In the genomic region with DNA sequence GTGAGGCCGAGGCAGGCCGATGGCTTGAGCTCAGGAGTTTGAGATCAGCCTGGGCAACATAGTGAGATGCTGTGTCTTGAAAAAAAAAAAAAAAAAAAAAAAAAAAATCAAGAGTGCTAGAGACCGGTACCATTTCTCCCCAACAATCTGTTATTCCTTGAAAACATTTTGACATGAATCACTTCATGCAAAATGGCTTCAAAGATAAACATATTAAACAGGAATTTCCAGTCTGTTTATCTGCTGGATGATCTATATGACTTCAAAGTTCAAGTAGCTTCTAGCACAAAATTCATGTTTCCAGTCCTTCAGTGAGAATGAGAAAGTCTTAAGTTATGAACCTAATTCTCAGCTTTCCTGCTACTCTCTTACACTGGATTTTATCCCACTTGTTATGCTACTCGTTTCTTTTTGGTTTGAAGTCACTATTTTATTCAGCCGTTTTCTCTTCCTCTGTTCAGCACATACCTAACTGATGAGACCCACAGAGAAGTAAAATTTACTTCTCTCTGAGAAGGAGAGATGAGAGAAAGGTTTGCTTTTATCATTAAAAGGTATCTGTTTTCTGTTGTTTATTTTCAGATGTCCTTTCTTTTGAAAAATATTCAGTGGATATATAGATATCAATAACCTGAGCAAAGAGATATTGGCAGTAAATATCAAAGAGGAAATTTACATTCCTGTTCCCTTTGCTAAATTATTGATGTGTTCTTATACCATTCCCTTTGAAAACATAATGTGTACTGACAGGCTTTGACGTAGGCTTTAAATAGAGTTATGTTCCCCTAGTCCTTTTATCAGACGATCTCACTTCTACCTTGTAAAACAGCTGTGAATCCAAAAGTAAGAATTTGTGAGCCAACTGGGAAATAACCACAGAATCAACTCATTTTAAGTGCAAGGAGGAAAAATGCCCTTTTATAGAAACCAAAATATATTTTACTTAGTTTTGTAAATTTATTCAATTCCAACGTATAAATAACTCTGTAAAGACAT, we compare ENCODE assay signal across 18 cellular contexts. TPM values are rescaled to one million over a fixed set of nuclear protein-coding genes. Genes with fewer than 3 reads are reported as not detected.
DNase-seq lines count a peak whose midpoint lies in the region; ATAC-seq and TF ChIP-seq lines count a peak whose summit lies in the region.
"Had no signal": no experiment of that assay in that cellular context is flagged by ENCODE, and none has a peak within 500 bp of the region (broad histone marks: within the 10 kb centered on the region; RNA-seq: fewer than 3 reads in every experiment).

No MANE protein-coding gene starts in this region.

- H3K4me3 Mint-ChIP-seq in mesothelial cell of epicardium (peak overlapping the region; percentile 23), nephron progenitor cell (no peak overlapping the region)
- H3K4me3 Mint-ChIP-seq: activated B cell treated with CpG ODN at 0.5 μM for 24 hours, T-helper 17 cell had no signal

- intact Hi-C loops in HCT116 (cut with micrococcal nuclease) = no loop called here
- intact Hi-C loops in ascending aorta (cut with DNase I) = loop anchor here (10.0 kb wide), 1 partner anchor 135 kb away; no protein-coding TSS in a partner anchor

- TF ChIP-seq POLR2A in HCT116 (IDR thresholded peaks at IDR 0.05; ENCODE audit: borderline replicate concordance, extremely low read depth, insufficient read depth, insufficient read length) = no peak

- H3K4me1 Mint-ChIP-seq in mesothelial cell of epicardium (peaks cover 54% of the 10 kb centered on the region), nephron progenitor cell (no peaks in the 10 kb centered on the region)
- H3K4me1 Mint-ChIP-seq: activated B cell treated with CpG ODN at 0.5 μM for 24 hours had no signal

- peaks cover 9% of the 10 kb centered on the region for H3K36me3 Mint-ChIP-seq in mesothelial cell of epicardium
- H3K36me3 Mint-ChIP-seq in nephron progenitor cell (ENCODE audit: low read depth) = peaks cover 48% of the 10 kb centered on the region

- no peak overlapping the region for H2AFZ ChIP-seq in HCT116 (ENCODE audit: low read depth, low read length, poor library complexity, severe bottlenecking)

- H3K9me3 ChIP-seq in HCT116 (ENCODE audit: control insufficient read depth in 1 of 2, insufficient read depth in 1 of 2, low read depth in 1 of 2, low read length in 2 of 2) (no peaks in the 10 kb centered on the region), ascending aorta (no peaks in the 10 kb centered on the region)
- H3K9me3 ChIP-seq: stomach had no signal

- H3K4me3 ChIP-seq in HCT116 (replicated peaks in 1 of 2; ENCODE audit: low read depth in 1 of 2, low read length in 2 of 2) = no peak overlapping the region
- no peak overlapping the region for H3K4me3 ChIP-seq in ascending aorta
- H3K4me3 ChIP-seq: stomach had no signal

- H3K27ac Mint-ChIP-seq in mesothelial cell of epicardium (peak overlapping the region; percentile 97), nephron progenitor cell (no peak overlapping the region)
- H3K27ac Mint-ChIP-seq: activated B cell treated with CpG ODN at 0.5 μM for 24 hours, T-helper 17 cell had no signal

- H3K4me2 ChIP-seq in HCT116 (ENCODE audit: low read length) = no peak overlapping the region
- H3K4me2 ChIP-seq: KMS-11 had no signal

- CTCF ChIA-PET in HCT116 (lab: Charles Lee) = no interaction called here

- no peaks in the 10 kb centered on the region for H3K9me2 ChIP-seq in HCT116 (ENCODE audit: insufficient read depth)

- POLR2A ChIA-PET in HCT116 (lab: Charles Lee) = no interaction called here

- H4K20me1 ChIP-seq in HCT116 (ENCODE audit: insufficient read depth) = no peaks in the 10 kb centered on the region

- BruUV-seq in HCT116 (replicated peaks; lab: Mats Ljungman, UMichigan) = no TSS peak

- peak overlapping the region; percentile 70 for H3K27ac ChIP-seq in C4-2B
- peak overlapping the region; percentile 12; the same call in 1 of the 2 replicates for H3K27ac ChIP-seq in HCT116 (ENCODE audit: low read depth, low read length)
- H3K27ac ChIP-seq in ascending aorta = peak overlapping the region; percentile 32 to 37
- H3K27ac ChIP-seq in substantia nigra (ENCODE audit: low read depth, low read length, poor library complexity, severe bottlenecking) = no peak overlapping the region
- H3K27ac ChIP-seq: KMS-11 had no signal

- peaks cover 0 to 6% of the 10 kb centered on the region in 2 experiments; a peak in 1 of 4 replicates for H3K4me1 ChIP-seq in HCT116 (ENCODE audit: control insufficient read depth in 1 of 2, insufficient read depth in 2 of 2, low read length in 2 of 2)
- peaks cover 0 to 7% of the 10 kb centered on the region in 2 donors for H3K4me1 ChIP-seq in ascending aorta

- H3K36me3 ChIP-seq in HCT116 (ENCODE audit: control insufficient read depth in 1 of 2, insufficient read depth in 2 of 2, low read length in 2 of 2) = peaks cover 9 to 19% of the 10 kb centered on the region in 2 experiments; a peak in 2 of 4 replicates
- H3K36me3 ChIP-seq in ascending aorta = peaks cover 7 to 33% of the 10 kb centered on the region in 2 donors

- no peaks in the 10 kb centered on the region for H3K79me2 ChIP-seq in HCT116 (ENCODE audit: insufficient read depth, low read length)

- H3K9me3 Mint-ChIP-seq in mesothelial cell of epicardium = no peaks in the 10 kb centered on the region
- no peaks in the 10 kb centered on the region for H3K9me3 Mint-ChIP-seq in nephron progenitor cell
- H3K9me3 Mint-ChIP-seq: activated B cell treated with CpG ODN at 0.5 μM for 24 hours had no signal

- H3K27me3 ChIP-seq in HCT116 (ENCODE audit: insufficient read depth, low read length) (no peaks in the 10 kb centered on the region), ascending aorta (no peaks in the 10 kb centered on the region)
- H3K27me3 ChIP-seq: stomach had no signal

- DNase-seq in HCT116 (ENCODE audit: low read depth, low spot score) (no peak), ascending aorta (ENCODE audit: low spot score in 2 of 2) (no peak), mesothelial cell of epicardium (ENCODE audit: low spot score in 2 of 2, unreplicated experiment in 2 of 2) (no peak), substantia nigra (lab: John Stamatoyannopoulos, UW) (no peak), nephron progenitor cell (no peak)
- DNase-seq: activated B cell treated with CpG ODN at 0.5 μM for 24 hours; activated gamma-delta T cell treated with Interleukin-2 at 50 U/mL for 16 hours; NCI-H1092 treated with DMSO at 0.1 percent for 48 hours; NCI-H2081 treated with DMSO at 0.1 percent for 48 hours; NCI-H69; occipital lobe; stimulated activated CD4-positive, alpha-beta T cell treated with anti-CD3 and anti-CD28 coated beads, Interleukin-2, amount 100 ng/mL, for 48 hours; stomach; T-helper 17 cell had no signal

- H3K9ac ChIP-seq in HCT116 (ENCODE audit: low read length) = no peak overlapping the region
- H3K9ac ChIP-seq: KMS-11 had no signal

- ATAC-seq in HCT116 = no peak
- ATAC-seq in GM18867 (IDR thresholded peaks at IDR 0.05; ENCODE audit: unreplicated experiment) = no peak
- no peak for ATAC-seq in GM18519 (IDR thresholded peaks at IDR 0.05; ENCODE audit: low FRiP score, unreplicated experiment)
- ATAC-seq: T-helper 17 cell had no signal

- RAD21 ChIA-PET in HCT116 (lab: Charles Lee; ENCODE audit: low non-redundant PET in 1 of 2, low total read pairs in 2 of 2, uncharacterized antibody in 2 of 2, unreplicated experiment in 2 of 2) = no interaction called here

- TF ChIP-seq CTCF in C4-2B (conservative IDR thresholded peaks at IDR 0.05) = no peak
- TF ChIP-seq CTCF in HCT116 (IDR thresholded peaks at IDR 0.05 in 2 of 3, conservative IDR thresholded peaks at IDR 0.05 in 1 of 3; ENCODE audit: borderline replicate concordance in 1 of 3, insufficient read depth in 1 of 3, low read depth in 2 of 3, low read length in 2 of 3) = no peak
- TF ChIP-seq CTCF in ascending aorta (IDR thresholded peaks at IDR 0.05) = no peak
- TF ChIP-seq CTCF in mesothelial cell of epicardium (IDR thresholded peaks at IDR 0.05; ENCODE audit: unreplicated experiment) = no peak
- no peak for TF ChIP-seq CTCF in nephron progenitor cell (IDR thresholded peaks at IDR 0.05)

- H3K27me3 Mint-ChIP-seq in mesothelial cell of epicardium (ENCODE audit: low read depth) = no peaks in the 10 kb centered on the region
- H3K27me3 Mint-ChIP-seq in nephron progenitor cell (ENCODE audit: low read depth, poor library complexity) = no peaks in the 10 kb centered on the region
- H3K27me3 Mint-ChIP-seq: activated B cell treated with CpG ODN at 0.5 μM for 24 hours, T-helper 17 cell had no signal

- TF ChIP-seq RAD21 in HCT116 (IDR thresholded peaks at IDR 0.05; ENCODE audit: low read depth) = no peak

TF ChIP-seq in HCT116, 20 proteins besides CTCF, POLR2A, EP300 and RAD21 (continues in another document):
- no peak for TF ChIP-seq POLR2AphosphoS5 (IDR thresholded peaks at IDR 0.05; ENCODE audit: low read depth, low read length)
- no peak for TF ChIP-seq REST (IDR thresholded peaks at IDR 0.05; ENCODE audit: low read depth)
- no peak for TF ChIP-seq ZNF274 (IDR thresholded peaks at IDR 0.05; ENCODE audit: low read depth, low read length)
- TF ChIP-seq CEBPB (IDR thresholded peaks at IDR 0.05; ENCODE audit: low read depth) = no peak
- no peak for TF ChIP-seq SRF (IDR thresholded peaks at IDR 0.05; ENCODE audit: low read depth)
- no peak for TF ChIP-seq ZFX (IDR thresholded peaks at IDR 0.05)
- TF ChIP-seq SIN3A (IDR thresholded peaks at IDR 0.05; ENCODE audit: low read depth) = no peak

RNA-seq across cellular contexts. Expression of gene CD46, which starts 38.2 kb away (rescaled TPM):
- 100 TPM for total RNA-seq in HCT116 (2021; ENCODE audit: unreplicated experiment)
- polyA plus RNA-seq in HCT116 (2012) = 50.5 and 62.2 TPM in 2 replicates
- 64.5 TPM for total RNA-seq in ascending aorta
- total RNA-seq in mesothelial cell of epicardium = 223 to 228 TPM (median 224 TPM) in 3 replicates
